Comparison of ENCODE assay signal across 10 cellular contexts in the genomic region with DNA sequence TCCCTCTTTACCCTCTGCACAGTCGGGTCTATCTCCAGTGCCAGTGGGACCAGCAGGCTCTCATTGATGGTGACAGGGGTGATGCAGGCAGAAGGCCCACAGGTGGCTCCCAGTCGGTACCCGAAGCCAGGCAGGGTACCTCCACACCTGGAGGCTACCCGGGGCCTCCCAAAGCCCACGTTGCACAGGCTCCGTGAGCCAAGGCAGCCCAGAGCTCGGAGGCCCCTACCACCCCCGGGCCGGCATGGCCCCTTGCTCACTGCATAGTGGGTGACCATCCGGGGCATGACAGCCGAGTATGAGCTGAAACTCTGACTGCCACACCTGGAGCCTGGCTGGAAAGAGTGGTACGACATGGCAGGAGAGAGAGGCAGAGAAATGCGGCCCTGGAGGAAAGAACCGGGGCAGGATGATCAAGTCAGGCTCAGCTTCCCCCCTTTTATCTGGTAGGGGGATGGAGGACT. TPM values are rescaled to one million over a fixed set of nuclear protein-coding genes. Genes with fewer than 3 reads are reported as not detected.
"Had no signal": no experiment of that assay in that cellular context is flagged by ENCODE, and none has a peak within 500 bp of the region (broad histone marks: within the 10 kb centered on the region; RNA-seq: fewer than 3 reads in every experiment).

A gene (minus strand): TSS at position 414 of the 464 bp plus-strand sequence. CDS start 58 bp downstream, at position 356.

- H3K9me3 Mint-ChIP-seq: IgD-negative memory B cell had no signal

- H2AFZ ChIP-seq: GM23338 had no signal

- H3K4me1 Mint-ChIP-seq: IgD-negative memory B cell had no signal

- H3K27ac Mint-ChIP-seq: GM23338, H9, IgD-negative memory B cell had no signal

- DNase-seq: H9, HCEC 1CT, KBM-7 had no signal

- ATAC-seq: GM23338 had no signal

- H3K4me2 ChIP-seq: GM23338 had no signal

- H3K4me3 ChIP-seq: GM23338 had no signal

- H3K4me3 Mint-ChIP-seq: GM23338, H9, IgD-negative memory B cell had no signal

- H3K27ac ChIP-seq: HL-60 had no signal

- FAIRE-seq: H1, H54, HepG2 had no signal

RNA-seq across cellular contexts. Expression of the gene that starts here (rescaled TPM):
- total RNA-seq: GM23338, H1, H9, HepG2, HT1080 had no signal
- polyA plus RNA-seq: GM23338, H1, HepG2, IgD-negative memory B cell had no signal
